In the genomic region with DNA sequence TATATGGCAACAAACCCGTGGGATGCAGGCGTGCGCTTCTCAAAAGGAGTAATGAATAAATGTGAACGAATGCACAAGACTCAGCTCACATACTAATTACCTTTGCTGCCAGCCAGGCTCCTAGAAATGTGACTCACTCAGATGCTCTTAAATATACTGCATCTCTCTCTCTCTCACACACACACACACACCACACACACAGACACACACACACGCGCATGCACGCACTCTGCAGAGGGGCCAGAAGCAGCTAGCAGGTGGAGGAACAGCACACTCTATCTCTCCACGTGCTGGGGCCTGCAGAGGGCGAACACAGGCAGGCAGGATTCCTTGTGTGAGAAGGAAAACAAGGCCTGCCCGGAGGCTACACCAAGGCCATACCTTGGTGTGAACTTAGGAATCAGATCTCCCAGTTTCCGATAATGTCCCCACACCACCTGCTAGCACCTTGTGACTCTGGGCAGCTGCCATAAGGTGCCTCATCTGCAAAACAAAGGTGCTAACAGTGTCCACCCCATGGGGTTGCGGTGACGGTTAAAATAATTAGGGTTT, we compare ENCODE assay signal across 11 cellular contexts. TPM values are rescaled to one million over a fixed set of nuclear protein-coding genes. Genes with fewer than 3 reads are reported as not detected.
DNase-seq lines count a peak whose midpoint lies in the region; ATAC-seq and TF ChIP-seq lines count a peak whose summit lies in the region.
"Had no signal": no experiment of that assay in that cellular context is flagged by ENCODE, and none has a peak within 500 bp of the region (broad histone marks: within the 10 kb centered on the region; RNA-seq: fewer than 3 reads in every experiment).

No MANE protein-coding gene starts in this region.

- H3K27ac Mint-ChIP-seq in HFFc6 (no peak overlapping the region), CD14-positive monocyte (no peak overlapping the region)
- H3K27ac Mint-ChIP-seq in naive thymus-derived CD8-positive, alpha-beta T cell: peak overlapping the region in 2 of 10 donors; percentile 7 to 27
- H3K27ac Mint-ChIP-seq: activated CD4-positive, alpha-beta memory T cell treated with anti-CD3 and anti-CD28 coated beads for 36 hours had no signal

- no peak overlapping the region for H3K27ac ChIP-seq in epithelial cell of prostate
- H3K27ac ChIP-seq in left lung: no peak overlapping the region

- H3K4me1 Mint-ChIP-seq in HFFc6 (ENCODE audit: low read depth) (no peaks in the 10 kb centered on the region), CD14-positive monocyte (peaks cover 11% of the 10 kb centered on the region)
- peaks cover 4 to 8% (median 6%) of the 10 kb centered on the region in 4 donors for H3K4me1 Mint-ChIP-seq in naive thymus-derived CD8-positive, alpha-beta T cell

- H3K4me3 Mint-ChIP-seq in HFFc6 (no peak overlapping the region), CD14-positive monocyte (no peak overlapping the region)
- peak overlapping the region in 1 of 10 donors; percentile 12 for H3K4me3 Mint-ChIP-seq in naive thymus-derived CD8-positive, alpha-beta T cell
- H3K4me3 Mint-ChIP-seq: activated CD4-positive, alpha-beta memory T cell treated with anti-CD3 and anti-CD28 coated beads for 36 hours had no signal

- peaks cover 0 to 8% of the 10 kb centered on the region in 2 donors for H3K4me1 ChIP-seq in left lung

- intact Hi-C loops in CD14-positive monocyte (cut with micrococcal nuclease): no loop called here
- intact Hi-C loops in left lung (cut with DNase I): no loop called here

- H3K9me3 Mint-ChIP-seq in HFFc6 (no peaks in the 10 kb centered on the region), CD14-positive monocyte (peaks cover 0 to 21% (median 4%) of the 10 kb centered on the region in 7 donors)
- H3K9me3 Mint-ChIP-seq in naive thymus-derived CD8-positive, alpha-beta T cell: no peaks in the 10 kb centered on the region
- H3K9me3 Mint-ChIP-seq: activated CD4-positive, alpha-beta memory T cell treated with anti-CD3 and anti-CD28 coated beads for 36 hours had no signal

- POLR2A ChIA-PET in naive thymus-derived CD8-positive, alpha-beta T cell (lab: Charles Lee): no interaction called here

- DNase-seq in HFFc6 (peak; percentile 39), NCI-H226 (peak; percentile 21), epithelial cell of prostate (ENCODE audit: low read depth, low spot score) (peak; percentile 89), putamen (ENCODE audit: low spot score) (peak; percentile 73), CD14-positive monocyte (ENCODE audit: low spot score) (no peak), left lung (no peak)
- no peak for DNase-seq in naive thymus-derived CD8-positive, alpha-beta T cell
- DNase-seq: activated CD4-positive, alpha-beta memory T cell treated with anti-CD3 and anti-CD28 coated beads for 36 hours; NCI-H1048 had no signal

- H3K36me3 ChIP-seq in left lung: no peaks in the 10 kb centered on the region

- H3K9me3 ChIP-seq in left lung: no peaks in the 10 kb centered on the region

- ATAC-seq in naive thymus-derived CD8-positive, alpha-beta T cell: no peak
- ATAC-seq in left lung (no peak), GM21723 (IDR thresholded peaks at IDR 0.05; ENCODE audit: unreplicated experiment) (no peak)
- ATAC-seq: HCT116 had no signal

- H3K36me3 Mint-ChIP-seq in HFFc6 (ENCODE audit: low read depth): no peaks in the 10 kb centered on the region
- H3K36me3 Mint-ChIP-seq in CD14-positive monocyte: no peaks in the 10 kb centered on the region
- no peaks in the 10 kb centered on the region for H3K36me3 Mint-ChIP-seq in naive thymus-derived CD8-positive, alpha-beta T cell
- H3K36me3 Mint-ChIP-seq: activated CD4-positive, alpha-beta memory T cell treated with anti-CD3 and anti-CD28 coated beads for 36 hours had no signal

- TF ChIP-seq CTCF in HFFc6 (IDR thresholded peaks at IDR 0.05) (no peak), CD14-positive monocyte (IDR thresholded peaks at IDR 0.05) (no peak), left lung (IDR thresholded peaks at IDR 0.05) (no peak)

- H3K27me3 Mint-ChIP-seq in HFFc6 (ENCODE audit: insufficient read depth) (peaks cover 22% of the 10 kb centered on the region), CD14-positive monocyte (ENCODE audit: low read depth in 3 of 3) (peaks cover 39 to 43% (median 42%) of the 10 kb centered on the region in 3 donors)
- peaks cover 13 to 51% (median 28%) of the 10 kb centered on the region in 5 donors for H3K27me3 Mint-ChIP-seq in naive thymus-derived CD8-positive, alpha-beta T cell

- no peak overlapping the region for H3K4me3 ChIP-seq in left lung

- H3K27me3 ChIP-seq in left lung: peaks cover 14 to 33% of the 10 kb centered on the region in 2 donors

RNA-seq across cellular contexts. Expression of a gene that starts 5.3 kb away (rescaled TPM):
- total RNA-seq in HFFc6 (2021; fragmentation: NEBNext Ultra II Directional; extraction: Animal tissue kit (Norgen Biotek cat#: 25700)): under 1 TPM; 0.14 to 0.48 (median 0.29) TPM
- under 1 TPM in 1 of 2 donors, not detected in 1; 0.06 TPM for polyA plus RNA-seq in CD14-positive monocyte
- total RNA-seq in naive thymus-derived CD8-positive, alpha-beta T cell: not detected
- 1 to 10 TPM in 1 of 3 donors, under 1 TPM in 1, not detected in 1; 0.10 to 1.2 TPM for polyA plus RNA-seq in naive thymus-derived CD8-positive, alpha-beta T cell
- 10 to 100 TPM; 10.3 to 14.1 TPM for total RNA-seq in left lung
- total RNA-seq: activated CD4-positive, alpha-beta memory T cell treated with anti-CD3 and anti-CD28 coated beads for 36 hours had no signal

Comparison
In these comparisons a context has a peak if more than half of its experiments do, and no peak if none do; other contexts are left out.
1. DNase-seq: peak in HFFc6 (single experiment), NCI-H226 (single experiment), epithelial cell of prostate (single experiment) and putamen (single experiment); none in CD14-positive monocyte (single experiment), naive thymus-derived CD8-positive, alpha-beta T cell (0 of 10) and left lung (0 of 2).
2. RNA of a gene that starts 5.3 kb away (total RNA-seq): 10.3 to 14.1 TPM in left lung; 0.14 to 0.48 TPM in HFFc6 and not detected in naive thymus-derived CD8-positive, alpha-beta T cell; every median in the first group is over 4 times any median in the second.